In genomic region chr12:21645041-21645500, GRCh38 we compare ENCODE assay signal across 10 cellular contexts. TPM values are rescaled to one million over a fixed set of nuclear protein-coding genes. Genes with fewer than 3 reads are reported as not detected.
DNase-seq lines count a peak whose midpoint lies in the region; ATAC-seq, FAIRE-seq and TF ChIP-seq lines count a peak whose summit lies in the region.
"Not testable (repeated sequence)": the region's sequence is repeated elsewhere in the genome, so short reads cannot be mapped to it uniquely, and the experiment has no call there.
"Had no signal": no experiment of that assay in that cellular context is flagged by ENCODE, and none has a peak within 500 bp of the region (broad histone marks: within the 10 kb centered on the region; RNA-seq: fewer than 3 reads in every experiment).

No MANE protein-coding gene starts in this region.

- DNase-seq in CD8-positive, alpha-beta T cell; activated CD4-positive, alpha-beta memory T cell treated with anti-CD3 and anti-CD28 coated beads for 36 hours; GM12878 (ENCODE audit: low read depth, low spot score); Right ventricle myocardium superior; HepG2 (ENCODE audit: low spot score); stimulated activated effector memory CD8-positive, alpha-beta T cell treated with anti-CD3 and anti-CD28 coated beads, Interleukin-12 subunit alpha, Interleukin-12 subunit beta, amount 100 ng/mL, for 72 hours (ENCODE audit: low spot score in 2 of 2): not testable (repeated sequence)
- DNase-seq in RCC 7860 (ENCODE audit: low spot score): peak; percentile 57

- not testable (repeated sequence) for H3K27me3 Mint-ChIP-seq in CD8-positive, alpha-beta T cell (ENCODE audit: low read depth); activated CD4-positive, alpha-beta memory T cell treated with anti-CD3 and anti-CD28 coated beads for 36 hours

- not testable (repeated sequence) for TF ChIP-seq POLR2A in GM12878 (IDR thresholded peaks at IDR 0.05; ENCODE audit: low read depth, low read length); HepG2 (IDR thresholded peaks at IDR 0.05; ENCODE audit: insufficient read depth in 1 of 2, low read depth in 2 of 2, low read length in 2 of 2)

- not testable (repeated sequence) for H3K4me2 ChIP-seq in GM12878 (ENCODE audit: control insufficient read depth, insufficient read depth); HepG2 (ENCODE audit: low read depth, low read length)

- H3K27me3 ChIP-seq in CD8-positive, alpha-beta T cell (ENCODE audit: insufficient read depth, low read length); HUES64 (ENCODE audit: insufficient read depth, low read length); GM12878 (replicated peaks in 1 of 2; ENCODE audit: control insufficient read depth in 2 of 2, insufficient read depth in 2 of 2, low read length in 1 of 2); HepG2 (ENCODE audit: control insufficient read depth in 1 of 2, insufficient read depth in 2 of 2, low read length in 2 of 2): not testable (repeated sequence)

- intact Hi-C loops in CD8-positive, alpha-beta T cell (cut with DNase I, micrococcal nuclease); activated CD4-positive, alpha-beta memory T cell treated with anti-CD3 and anti-CD28 coated beads for 36 hours (cut with micrococcal nuclease); GM12878 (cut with micrococcal nuclease; ENCODE audit: unreplicated experiment); Right ventricle myocardium superior (cut with DNase I); HepG2 (cut with micrococcal nuclease; ENCODE audit: unreplicated experiment): not testable (repeated sequence)

- SMC1A ChIA-PET in GM12878 (lab: Charles Lee; ENCODE audit: uncharacterized antibody, unreplicated experiment): interaction anchor here (0.9 kb wide), 1 partner anchor 13 kb away, joined by 3 read pairs; the partner anchor contains the start of gene LDHB

- WGBS in HUES64: 60% methylated on average over 5 of the region's 7 CpGs
- 62% methylated on average over 7 of the region's 7 CpGs for WGBS in GM12878 (ENCODE audit: insufficient coverage, insufficient replicate concordance, low lambda C conversion rate, missing lambda C conversion rate)
- 15% methylated on average over 7 of the region's 7 CpGs for WGBS in HepG2 (ENCODE audit: low lambda C conversion rate)

- in situ Hi-C loops in GM12878 (cut with MboI); HepG2 (cut with HindIII; ENCODE audit: extremely low pct_ligation_motif_present, low pct_unique_long_range_greater_than_20kb): not testable (repeated sequence)

- not testable (repeated sequence) for H2AFZ ChIP-seq in GM12878 (ENCODE audit: control insufficient read depth, low read depth, low read length); HepG2 (ENCODE audit: low read length)

- CTCF ChIA-PET in CD8-positive, alpha-beta T cell (lab: Charles Lee); GM12878 (lab: Yijun Ruan, JAX); HepG2 (lab: Yijun Ruan, JAX; ENCODE audit: low intra/inter-chr PET ratio, low total read pairs): not testable (repeated sequence)
- CTCF ChIA-PET in activated CD4-positive, alpha-beta memory T cell treated with anti-CD3 and anti-CD28 coated beads for 36 hours (lab: Charles Lee): interaction anchor here (2.8 kb wide), 1 partner anchor 12 kb away, joined by 9 read pairs; the partner anchor contains the start of gene LDHB

- RAD21 ChIA-PET in GM12878 (lab: Charles Lee; ENCODE audit: unreplicated experiment): not testable (repeated sequence)

- not testable (repeated sequence) for H3K27ac ChIP-seq in CD8-positive, alpha-beta T cell (ENCODE audit: low read depth, low read length); GM12878 (ENCODE audit: control insufficient read depth, insufficient read depth); HepG2 (ENCODE audit: extremely low read length, insufficient read depth, low read length)
- H3K27ac ChIP-seq in HUES64 (ENCODE audit: low read depth, low read length): peak overlapping the region; percentile 65

- H3K36me3 ChIP-seq in CD8-positive, alpha-beta T cell (ENCODE audit: insufficient read depth, low read length): peaks cover 66% of the 10 kb centered on the region
- H3K36me3 ChIP-seq in HUES64 (ENCODE audit: insufficient read depth, low read length) (peaks cover 100% of the 10 kb centered on the region), GM12878 (ENCODE audit: control insufficient read depth in 2 of 2, insufficient read depth in 2 of 2, low read length in 1 of 2) (peaks cover 2 to 28% of the 10 kb centered on the region in 2 experiments)
- not testable (repeated sequence) for H3K36me3 ChIP-seq in HepG2 (replicated peaks in 1 of 2; ENCODE audit: control insufficient read depth in 1 of 2, insufficient read depth in 2 of 2, low read length in 2 of 2)

- BruUV-seq in GM12878 (replicated peaks; lab: Mats Ljungman, UMichigan); HepG2 (replicated peaks; lab: Mats Ljungman, UMichigan): not testable (repeated sequence)

- H3K36me3 Mint-ChIP-seq in CD8-positive, alpha-beta T cell: peaks cover 92% of the 10 kb centered on the region
- H3K36me3 Mint-ChIP-seq in activated CD4-positive, alpha-beta memory T cell treated with anti-CD3 and anti-CD28 coated beads for 36 hours: peaks cover 79% of the 10 kb centered on the region
- H3K36me3 Mint-ChIP-seq in stimulated activated effector memory CD8-positive, alpha-beta T cell treated with anti-CD3 and anti-CD28 coated beads, Interleukin-12 subunit alpha, Interleukin-12 subunit beta, amount 100 ng/mL, for 72 hours: peaks cover 100% of the 10 kb centered on the region

- POLR2A ChIA-PET in CD8-positive, alpha-beta T cell (lab: Charles Lee): interaction anchor here (1.0 to 1.2 kb wide), 2 partner anchors 12 to 18 kb away, joined by 3 to 6 read pairs; partner anchors contain the start of gene LDHB
- POLR2A ChIA-PET in activated CD4-positive, alpha-beta memory T cell treated with anti-CD3 and anti-CD28 coated beads for 36 hours (lab: Charles Lee); HepG2 (lab: Yijun Ruan, JAX): not testable (repeated sequence)
- POLR2A ChIA-PET in GM12878 (lab: Charles Lee): interaction anchor here (0.6 kb wide), 1 partner anchor 423 kb away, joined by 3 read pairs; no protein-coding TSS in a partner anchor

- H3K9me3 ChIP-seq in CD8-positive, alpha-beta T cell (ENCODE audit: low read length); HUES64 (ENCODE audit: insufficient read depth, low read depth, low read length); GM12878 (replicated peaks; ENCODE audit: control insufficient read depth, insufficient read depth, low read length); HepG2 (ENCODE audit: low read length): not testable (repeated sequence)

- H3K4me3 ChIP-seq in CD8-positive, alpha-beta T cell (ENCODE audit: low read depth, low read length); HUES64 (ENCODE audit: low read length); GM12878; HepG2 (replicated peaks in 1 of 3; ENCODE audit: insufficient read depth in 1 of 3, low read depth in 2 of 3, low read length in 3 of 3): not testable (repeated sequence)

- not testable (repeated sequence) for H4K20me1 ChIP-seq in GM12878 (ENCODE audit: control insufficient read depth, insufficient read depth); HepG2 (ENCODE audit: insufficient read depth, low read length)

- not testable (repeated sequence) for ATAC-seq in CD8-positive, alpha-beta T cell; GM12878; HepG2; stimulated activated effector memory CD8-positive, alpha-beta T cell treated with anti-CD3 and anti-CD28 coated beads, Interleukin-12 subunit alpha, Interleukin-12 subunit beta, amount 100 ng/mL, for 72 hours
- peak; percentile 24 for ATAC-seq in Right ventricle myocardium superior (ENCODE audit: poor library complexity)

- not testable (repeated sequence) for H3K79me2 ChIP-seq in GM12878 (ENCODE audit: control insufficient read depth, insufficient read depth, low read length); HepG2 (ENCODE audit: insufficient read depth, low read length)

- TF ChIP-seq CTCF in CD8-positive, alpha-beta T cell (IDR thresholded peaks at IDR 0.05); GM12878 (IDR thresholded peaks at IDR 0.05 in 2 of 3, conservative IDR thresholded peaks at IDR 0.05 in 1 of 3; ENCODE audit: control insufficient read depth in 2 of 3, extremely low read depth in 1 of 3, insufficient read depth in 1 of 3, low read depth in 3 of 3, low read length in 3 of 3); HepG2 (CRISPR knock-in tag; IDR thresholded peaks at IDR 0.05): not testable (repeated sequence)

- peak overlapping the region; percentile 32; the same call in 1 of the 2 replicates for H3K9ac ChIP-seq in HUES64 (ENCODE audit: low read depth, low read length)
- H3K9ac ChIP-seq in GM12878 (ENCODE audit: control insufficient read depth, insufficient read depth, low read length); HepG2 (ENCODE audit: insufficient read depth, low read depth, low read length): not testable (repeated sequence)

- H3K27ac Mint-ChIP-seq in CD8-positive, alpha-beta T cell: peak overlapping the region; percentile 78
- H3K27ac Mint-ChIP-seq in activated CD4-positive, alpha-beta memory T cell treated with anti-CD3 and anti-CD28 coated beads for 36 hours: peak overlapping the region; percentile 47
- H3K27ac Mint-ChIP-seq in stimulated activated effector memory CD8-positive, alpha-beta T cell treated with anti-CD3 and anti-CD28 coated beads, Interleukin-12 subunit alpha, Interleukin-12 subunit beta, amount 100 ng/mL, for 72 hours: peak overlapping the region; percentile 30

- peaks cover 74% of the 10 kb centered on the region for H3K4me1 ChIP-seq in CD8-positive, alpha-beta T cell (ENCODE audit: insufficient read depth, low read length)
- H3K4me1 ChIP-seq in HUES64 (ENCODE audit: insufficient read depth, low read length): peaks cover 51% of the 10 kb centered on the region
- H3K4me1 ChIP-seq in GM12878 (ENCODE audit: control insufficient read depth, insufficient read depth, low read length); HepG2 (ENCODE audit: insufficient read depth, low read length): not testable (repeated sequence)

- not testable (repeated sequence) for FAIRE-seq in RCC 7860 (lab: Jason Lieb, UNC); GM12878 (lab: Jason Lieb, UNC); HepG2 (lab: Jason Lieb, UNC)

- H3K9me3 Mint-ChIP-seq in CD8-positive, alpha-beta T cell; activated CD4-positive, alpha-beta memory T cell treated with anti-CD3 and anti-CD28 coated beads for 36 hours; stimulated activated effector memory CD8-positive, alpha-beta T cell treated with anti-CD3 and anti-CD28 coated beads, Interleukin-12 subunit alpha, Interleukin-12 subunit beta, amount 100 ng/mL, for 72 hours: not testable (repeated sequence)

- not testable (repeated sequence) for H3K4me3 Mint-ChIP-seq in CD8-positive, alpha-beta T cell; activated CD4-positive, alpha-beta memory T cell treated with anti-CD3 and anti-CD28 coated beads for 36 hours; stimulated activated effector memory CD8-positive, alpha-beta T cell treated with anti-CD3 and anti-CD28 coated beads, Interleukin-12 subunit alpha, Interleukin-12 subunit beta, amount 100 ng/mL, for 72 hours

- peaks cover 90% of the 10 kb centered on the region for H3K4me1 Mint-ChIP-seq in CD8-positive, alpha-beta T cell (ENCODE audit: low read depth)
- peaks cover 81% of the 10 kb centered on the region for H3K4me1 Mint-ChIP-seq in activated CD4-positive, alpha-beta memory T cell treated with anti-CD3 and anti-CD28 coated beads for 36 hours (ENCODE audit: low read depth)
- H3K4me1 Mint-ChIP-seq in stimulated activated effector memory CD8-positive, alpha-beta T cell treated with anti-CD3 and anti-CD28 coated beads, Interleukin-12 subunit alpha, Interleukin-12 subunit beta, amount 100 ng/mL, for 72 hours: peaks cover 19% of the 10 kb centered on the region

- TF ChIP-seq EP300 in GM12878 (IDR thresholded peaks at IDR 0.05; ENCODE audit: borderline replicate concordance in 1 of 2, control insufficient read depth in 1 of 2, low read depth in 2 of 2, low read length in 2 of 2); HepG2 (IDR thresholded peaks at IDR 0.05; ENCODE audit: low read depth in 2 of 2, low read length in 2 of 2); HepG2 (CRISPR knock-in tag; IDR thresholded peaks at IDR 0.05; ENCODE audit: borderline replicate concordance): not testable (repeated sequence)

- TF ChIP-seq RAD21 in GM12878 (IDR thresholded peaks at IDR 0.05; ENCODE audit: insufficient read depth, low read depth, low read length); HepG2 (CRISPR knock-in tag; IDR thresholded peaks at IDR 0.05): not testable (repeated sequence)

RNA-seq across cellular contexts. Expression of gene LDHB, which starts 12.6 kb away (rescaled TPM):
- 100 to 1,000 TPM; 492 to 577 TPM for total RNA-seq in CD8-positive, alpha-beta T cell
- polyA plus RNA-seq in HUES64 (2013, experiment 1 of 2): 1,140 TPM
- 1,162 TPM for polyA plus RNA-seq in HUES64 (2013, experiment 2 of 2)
- total RNA-seq in activated CD4-positive, alpha-beta memory T cell treated with anti-CD3 and anti-CD28 coated beads for 36 hours: 1,000 to 10,000 TPM; 1,684 to 1,884 TPM
- 182 and 191 TPM in 2 replicates for total RNA-seq in GM12878 (2013; cell fraction: nucleolus; rRNA removed)
- total RNA-seq in GM12878 (2014; rRNA removed): 800 and 1,059 TPM in 2 replicates
- 1,225 and 1,228 TPM in 2 replicates for total RNA-seq in GM12878 (2014; rRNA removed; fragmentation: Illumina TruSeq; extraction: Trizol)
- total RNA-seq in GM12878 (2021): 1,270 and 1,289 TPM in 2 replicates
- 1,011 TPM for polyA plus RNA-seq in GM12878 (2011; ENCODE audit: low read depth)
- 1,442 and 2,024 TPM in 2 replicates for polyA plus RNA-seq in GM12878 (2011; rRNA removed)
- polyA plus RNA-seq in GM12878 (2011; cell fraction: cytosol; rRNA removed): 546 and 722 TPM in 2 replicates
- polyA plus RNA-seq in GM12878 (2011; cell fraction: nucleus; rRNA removed): 395 and 515 TPM in 2 replicates
- 1,044 and 1,064 TPM in 2 replicates for polyA plus RNA-seq in GM12878 (2012)
- polyA plus RNA-seq in GM12878 (2014; fragmentation: Illumina TruSeq; extraction: Trizol): 1,254 and 1,609 TPM in 2 replicates
- polyA plus RNA-seq in GM12878 (2014; fragmentation: Nextera tagmentation; extraction: Ambion mirVana): 1,000 to 10,000 TPM; 3,645 to 3,692 TPM
- 902 and 986 TPM in 2 replicates for polyA plus RNA-seq in GM12878 (2014; rRNA removed)
- polyA plus RNA-seq in GM12878 (2016; fragmentation: Nextera tagmentation; extraction: Ambion mirVana): 1,000 to 10,000 TPM; 1,711 to 1,747 TPM
- 628 and 1,062 TPM in 2 replicates for polyA minus RNA-seq in GM12878 (2011; rRNA and poly(A)+ RNA removed)
- polyA minus RNA-seq in GM12878 (2011; cell fraction: cytosol; rRNA and poly(A)+ RNA removed): 221 and 296 TPM in 2 replicates
- polyA minus RNA-seq in GM12878 (2011; cell fraction: nucleus; rRNA and poly(A)+ RNA removed): 86.6 and 128 TPM in 2 replicates
- total RNA-seq in Right ventricle myocardium superior: 2,064 TPM
- total RNA-seq in HepG2 (2016; rRNA removed; fragmentation: Illumina TruSeq; extraction: Trizol): not detected in 2 replicates
- not detected in 2 replicates for total RNA-seq in HepG2 (2016; cell fraction: cytosol; rRNA removed; fragmentation: Illumina TruSeq; extraction: Trizol; ENCODE audit: low read depth)
- total RNA-seq in HepG2 (2016; cell fraction: insoluble cytoplasmic fraction; rRNA removed; fragmentation: Illumina TruSeq; extraction: Trizol): not detected in 2 replicates
- not detected in 2 replicates for total RNA-seq in HepG2 (2016; cell fraction: membrane; rRNA removed; fragmentation: Illumina TruSeq; extraction: Trizol)
- not detected in 2 replicates for total RNA-seq in HepG2 (2016; cell fraction: nucleus; rRNA removed; fragmentation: Illumina TruSeq; extraction: Trizol)
- 0.08 TPM in 1 of 2 replicates, not detected in the other for polyA plus RNA-seq in HepG2 (2011; rRNA removed)
- 10.4 and 25.8 TPM in 2 replicates for polyA plus RNA-seq in HepG2 (2011; cell fraction: cytosol; rRNA removed)
- 0.37 and 0.52 TPM in 2 replicates for polyA plus RNA-seq in HepG2 (2011; cell fraction: nucleus; rRNA removed)
- not detected in 2 replicates for polyA plus RNA-seq in HepG2 (2012)
- not detected in 2 replicates for polyA plus RNA-seq in HepG2 (2016; cell fraction: cytosol; fragmentation: Illumina TruSeq; extraction: Trizol; ENCODE audit: low read depth)
- not detected in 2 replicates for polyA plus RNA-seq in HepG2 (2016; cell fraction: insoluble cytoplasmic fraction; fragmentation: Illumina TruSeq; extraction: Trizol; ENCODE audit: low read depth)
- polyA plus RNA-seq in HepG2 (2016; cell fraction: membrane; fragmentation: Illumina TruSeq; extraction: Trizol; ENCODE audit: low read depth): not detected in 2 replicates
- not detected in 2 replicates for polyA plus RNA-seq in HepG2 (2016; cell fraction: nucleus; fragmentation: Illumina TruSeq; extraction: Trizol; ENCODE audit: insufficient read depth, low read depth)
- 0.98 and 326 TPM in 2 replicates for polyA minus RNA-seq in HepG2 (2011; rRNA and poly(A)+ RNA removed; ENCODE audit: low replicate concordance)
- polyA minus RNA-seq in HepG2 (2011; cell fraction: cytosol; rRNA and poly(A)+ RNA removed): 1.9 and 2.5 TPM in 2 replicates
- polyA minus RNA-seq in HepG2 (2011; cell fraction: nucleus; rRNA and poly(A)+ RNA removed): 0.75 and 2.4 TPM in 2 replicates

RNA-seq across cellular contexts. Expression of gene GYS2, which starts 40.4 kb away (rescaled TPM):
- total RNA-seq in CD8-positive, alpha-beta T cell: under 1 TPM in 1 of 2 experiments, not detected in 1; 0.17 TPM
- not detected for polyA plus RNA-seq in HUES64 (2013, experiment 1 of 2)
- polyA plus RNA-seq in HUES64 (2013, experiment 2 of 2): not detected
- total RNA-seq in activated CD4-positive, alpha-beta memory T cell treated with anti-CD3 and anti-CD28 coated beads for 36 hours: not detected
- total RNA-seq in GM12878 (2013; cell fraction: nucleolus; rRNA removed): not detected in 2 replicates
- total RNA-seq in GM12878 (2014; rRNA removed) (not detected in 2 replicates), GM12878 (2014; rRNA removed; fragmentation: Illumina TruSeq; extraction: Trizol) (not detected in 2 replicates), GM12878 (2021) (not detected in 2 replicates), Right ventricle myocardium superior (not detected), HepG2 (2016; rRNA removed; fragmentation: Illumina TruSeq; extraction: Trizol) (not detected in 2 replicates)
- not detected for polyA plus RNA-seq in GM12878 (2011; ENCODE audit: low read depth)
- polyA plus RNA-seq in GM12878 (2011; rRNA removed) (not detected in 2 replicates), GM12878 (2014; fragmentation: Illumina TruSeq; extraction: Trizol) (not detected in 2 replicates), GM12878 (2014; fragmentation: Nextera tagmentation; extraction: Ambion mirVana) (not detected), GM12878 (2014; rRNA removed) (not detected in 2 replicates), GM12878 (2016; fragmentation: Nextera tagmentation; extraction: Ambion mirVana) (not detected), HepG2 (2011; rRNA removed) (not detected in 2 replicates)
- polyA plus RNA-seq in GM12878 (2011; cell fraction: cytosol; rRNA removed): 0.03 TPM in 1 of 2 replicates, not detected in the other
- polyA plus RNA-seq in GM12878 (2011; cell fraction: nucleus; rRNA removed): 0.18 and 0.27 TPM in 2 replicates
- polyA plus RNA-seq in GM12878 (2012): not detected in 2 replicates
- polyA minus RNA-seq in GM12878 (2011; rRNA and poly(A)+ RNA removed): not detected in 2 replicates
- polyA minus RNA-seq in GM12878 (2011; cell fraction: cytosol; rRNA and poly(A)+ RNA removed): not detected in 2 replicates
- polyA minus RNA-seq in GM12878 (2011; cell fraction: nucleus; rRNA and poly(A)+ RNA removed): not detected in 2 replicates
- total RNA-seq in HepG2 (2016; cell fraction: cytosol; rRNA removed; fragmentation: Illumina TruSeq; extraction: Trizol; ENCODE audit: low read depth): not detected in 2 replicates
- not detected in 2 replicates for total RNA-seq in HepG2 (2016; cell fraction: insoluble cytoplasmic fraction; rRNA removed; fragmentation: Illumina TruSeq; extraction: Trizol)
- total RNA-seq in HepG2 (2016; cell fraction: membrane; rRNA removed; fragmentation: Illumina TruSeq; extraction: Trizol): not detected in 2 replicates
- not detected in 2 replicates for total RNA-seq in HepG2 (2016; cell fraction: nucleus; rRNA removed; fragmentation: Illumina TruSeq; extraction: Trizol)
- not detected in 2 replicates for polyA plus RNA-seq in HepG2 (2011; cell fraction: cytosol; rRNA removed)
- not detected in 2 replicates for polyA plus RNA-seq in HepG2 (2011; cell fraction: nucleus; rRNA removed)
- not detected in 2 replicates for polyA plus RNA-seq in HepG2 (2012)
- polyA plus RNA-seq in HepG2 (2016; cell fraction: cytosol; fragmentation: Illumina TruSeq; extraction: Trizol; ENCODE audit: low read depth): not detected in 2 replicates
- not detected in 2 replicates for polyA plus RNA-seq in HepG2 (2016; cell fraction: insoluble cytoplasmic fraction; fragmentation: Illumina TruSeq; extraction: Trizol; ENCODE audit: low read depth)
- not detected in 2 replicates for polyA plus RNA-seq in HepG2 (2016; cell fraction: membrane; fragmentation: Illumina TruSeq; extraction: Trizol; ENCODE audit: low read depth)
- not detected in 2 replicates for polyA plus RNA-seq in HepG2 (2016; cell fraction: nucleus; fragmentation: Illumina TruSeq; extraction: Trizol; ENCODE audit: insufficient read depth, low read depth)
- polyA minus RNA-seq in HepG2 (2011; rRNA and poly(A)+ RNA removed; ENCODE audit: low replicate concordance): 0.05 TPM in 1 of 2 replicates, not detected in the other
- not detected in 2 replicates for polyA minus RNA-seq in HepG2 (2011; cell fraction: cytosol; rRNA and poly(A)+ RNA removed)
- not detected in 2 replicates for polyA minus RNA-seq in HepG2 (2011; cell fraction: nucleus; rRNA and poly(A)+ RNA removed)
- total RNA-seq: uterus had no signal
- polyA plus RNA-seq: immature natural killer cell had no signal

Comparison
In these comparisons a context has a peak if more than half of its experiments do, and no peak if none do; other contexts are left out.
1. RNA of gene LDHB, which starts 12.6 kb away (total RNA-seq): 2,064 TPM in Right ventricle myocardium superior (single experiment), 1,684 to 1,884 TPM in activated CD4-positive, alpha-beta memory T cell treated with anti-CD3 and anti-CD28 coated beads for 36 hours, 182 to 1,289 TPM in GM12878 and 492 to 577 TPM in CD8-positive, alpha-beta T cell; not detected in HepG2; every median in the first group is over 100 times any median in the second.
2. Peak in every context shown above with its lines, with median percentiles within 50 percentile points of each other: H3K27ac Mint-ChIP-seq.